In the genomic region with DNA sequence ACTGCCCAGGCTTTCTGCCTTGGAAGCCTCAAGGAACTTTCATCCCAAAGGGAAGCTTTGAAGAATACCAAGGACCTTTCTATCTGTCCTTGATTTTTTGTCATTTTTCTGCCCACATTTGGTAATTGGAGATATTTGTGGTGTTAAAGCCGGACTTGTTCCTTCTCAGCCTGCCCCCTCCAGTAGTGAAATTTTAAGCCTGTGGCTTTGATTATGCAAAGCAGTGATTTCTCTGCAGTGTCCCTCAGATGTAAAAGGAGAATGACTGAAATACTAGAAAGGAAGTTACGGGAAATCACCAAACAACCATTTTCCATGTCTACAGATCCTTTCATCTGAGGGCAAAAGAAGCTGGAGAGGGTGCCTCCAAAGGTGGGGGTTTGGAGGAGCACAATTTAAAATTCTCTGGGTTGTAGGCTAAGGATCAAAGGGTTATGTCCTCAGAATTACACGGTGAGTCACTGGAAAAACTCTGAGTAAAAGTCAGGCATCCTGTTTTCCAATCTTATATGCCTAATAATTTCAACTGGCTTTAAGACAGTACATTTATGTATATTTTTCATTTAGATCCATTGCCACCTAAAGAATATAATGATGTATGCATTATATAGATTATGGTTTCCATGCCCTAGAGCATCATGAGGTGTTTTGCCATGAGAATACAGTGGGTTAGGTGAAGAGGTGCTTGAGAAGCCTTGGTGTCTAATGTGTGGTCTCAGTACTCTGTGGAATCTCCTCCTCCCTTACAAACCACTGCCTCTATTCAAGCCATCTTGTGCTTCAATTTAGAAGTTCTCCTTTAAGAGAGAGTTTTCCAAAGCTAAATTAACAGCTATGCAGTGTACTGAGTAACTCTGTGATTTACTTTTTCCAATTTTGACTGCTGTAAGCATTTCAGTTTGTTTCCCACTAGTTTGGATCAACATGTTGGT, we compare ENCODE assay signal across 12 cellular contexts.
DNase-seq lines count a peak whose midpoint lies in the region; ATAC-seq and TF ChIP-seq lines count a peak whose summit lies in the region.
"Had no signal": no experiment of that assay in that cellular context is flagged by ENCODE, and none has a peak within 500 bp of the region (broad histone marks: within the 10 kb centered on the region; RNA-seq: fewer than 3 reads in every experiment).

No MANE protein-coding gene starts in this region.

- ATAC-seq in activated naive CD8-positive, alpha-beta T cell treated with anti-CD3 and anti-CD28 coated beads, Interleukin-2, amount 50 U/mL, for 24 hours, result peak; percentile 59
- ATAC-seq in right lobe of liver, result peak; percentile 33 to 92 (median 40)

- TF ChIP-seq POLR2A in right lobe of liver (IDR thresholded peaks at IDR 0.05), result no peak
- no peak for TF ChIP-seq POLR2A in testis (IDR thresholded peaks at IDR 0.05)

- H3K4me3 ChIP-seq in right lobe of liver (no peak overlapping the region), testis (no peak overlapping the region)

- 60% methylated on average over 3 of the region's 3 CpGs for WGBS in right lobe of liver (ENCODE audit: insufficient coverage, low coverage, low lambda C conversion rate, missing lambda C conversion rate)
- 73 to 78% methylated on average over 3 of the region's 3 CpGs for WGBS in testis, 2 donors

- H3K36me3 Mint-ChIP-seq in HFFc6 (ENCODE audit: low read depth), result no peaks in the 10 kb centered on the region
- no peaks in the 10 kb centered on the region for H3K36me3 Mint-ChIP-seq in activated naive CD8-positive, alpha-beta T cell treated with anti-CD3 and anti-CD28 coated beads, Interleukin-2, amount 50 U/mL, for 24 hours (ENCODE audit: low read depth)
- H3K36me3 Mint-ChIP-seq: CD14-positive monocyte, naive B cell had no signal

- DNase-seq in AG20443 (ENCODE audit: low spot score) (peak; percentile 41), HFFc6 (peak; percentile 6), right lobe of liver (no peak), testis (no peak), hepatic stellate cell (ENCODE audit: low spot score) (no peak), NCI-H1930 (lab: John Stamatoyannopoulos, UW) (no peak), foreskin melanocyte (no peak)
- DNase-seq in activated naive CD8-positive, alpha-beta T cell treated with anti-CD3 and anti-CD28 coated beads, Interleukin-2, amount 50 U/mL, for 24 hours, result no peak
- DNase-seq: erythroblast, naive B cell, NCI-H1694 had no signal

- H3K27ac ChIP-seq in right lobe of liver, result no peak overlapping the region
- no peak overlapping the region for H3K27ac ChIP-seq in testis

- intact Hi-C loops in right lobe of liver (cut with DNase I), result no loop called here
- intact Hi-C loops in testis (cut with DNase I; ENCODE audit: low total_unique reads), result no loop called here

- no peaks in the 10 kb centered on the region for H3K27me3 ChIP-seq in right lobe of liver
- no peaks in the 10 kb centered on the region for H3K27me3 ChIP-seq in testis

- H3K4me1 ChIP-seq in right lobe of liver (peaks cover 0 to 8% (median 0%) of the 10 kb centered on the region in 4 donors), testis (peaks cover 4% of the 10 kb centered on the region)

- peak overlapping the region; percentile 35; the same call in 1 of the 2 replicates for H3K4me3 Mint-ChIP-seq in HFFc6
- H3K4me3 Mint-ChIP-seq in activated naive CD8-positive, alpha-beta T cell treated with anti-CD3 and anti-CD28 coated beads, Interleukin-2, amount 50 U/mL, for 24 hours, result no peak overlapping the region
- H3K4me3 Mint-ChIP-seq: CD14-positive monocyte, naive B cell had no signal

- H3K9me3 Mint-ChIP-seq in HFFc6, result no peaks in the 10 kb centered on the region
- peaks cover 6% of the 10 kb centered on the region for H3K9me3 Mint-ChIP-seq in activated naive CD8-positive, alpha-beta T cell treated with anti-CD3 and anti-CD28 coated beads, Interleukin-2, amount 50 U/mL, for 24 hours

- peaks cover 1% of the 10 kb centered on the region for H3K27me3 Mint-ChIP-seq in HFFc6 (ENCODE audit: insufficient read depth)
- H3K27me3 Mint-ChIP-seq in activated naive CD8-positive, alpha-beta T cell treated with anti-CD3 and anti-CD28 coated beads, Interleukin-2, amount 50 U/mL, for 24 hours, result no peaks in the 10 kb centered on the region
- H3K27me3 Mint-ChIP-seq: naive B cell had no signal

- no peaks in the 10 kb centered on the region for H3K9me3 ChIP-seq in right lobe of liver
- no peaks in the 10 kb centered on the region for H3K9me3 ChIP-seq in testis

- no peaks in the 10 kb centered on the region for H3K36me3 ChIP-seq in right lobe of liver
- H3K36me3 ChIP-seq in testis (ENCODE audit: low read depth, missing control alignments), result no peaks in the 10 kb centered on the region

- no peak for TF ChIP-seq CTCF in HFFc6 (IDR thresholded peaks at IDR 0.05)
- no peak for TF ChIP-seq CTCF in right lobe of liver (IDR thresholded peaks at IDR 0.05)
- no peak for TF ChIP-seq CTCF in testis (IDR thresholded peaks at IDR 0.05)

- peaks cover 44% of the 10 kb centered on the region for H3K4me1 Mint-ChIP-seq in HFFc6 (ENCODE audit: low read depth)
- peaks cover 29% of the 10 kb centered on the region for H3K4me1 Mint-ChIP-seq in activated naive CD8-positive, alpha-beta T cell treated with anti-CD3 and anti-CD28 coated beads, Interleukin-2, amount 50 U/mL, for 24 hours
- H3K4me1 Mint-ChIP-seq: CD14-positive monocyte had no signal

- peak overlapping the region; percentile 3 for H3K27ac Mint-ChIP-seq in HFFc6
- H3K27ac Mint-ChIP-seq in activated naive CD8-positive, alpha-beta T cell treated with anti-CD3 and anti-CD28 coated beads, Interleukin-2, amount 50 U/mL, for 24 hours, result peak overlapping the region; percentile 24

Comparison
In these comparisons a context has a peak if more than half of its experiments do, and no peak if none do; other contexts are left out.
1. DNase-seq: peak in AG20443 (single experiment) and HFFc6 (single experiment); none in activated naive CD8-positive, alpha-beta T cell treated with anti-CD3 and anti-CD28 coated beads, Interleukin-2, amount 50 U/mL, for 24 hours (single experiment), right lobe of liver (0 of 3), testis (single experiment), hepatic stellate cell (single experiment), NCI-H1930 (0 of 2) and foreskin melanocyte (single experiment).